In genomic region chr4:183751081-183751480, GRCh38 we compare ENCODE assay signal across 24 cellular contexts.
"Had no signal": no experiment of that assay in that cellular context is flagged by ENCODE, and none has a peak within 500 bp of the region (broad histone marks: within the 10 kb centered on the region; RNA-seq: fewer than 3 reads in every experiment).

No MANE protein-coding gene starts in this region.

- H3K4me2 ChIP-seq: hepatocyte had no signal

- H2AFZ ChIP-seq: hepatocyte had no signal

- H3K4me1 ChIP-seq: lower lobe of right lung had no signal

- ATAC-seq: gastrocnemius medialis; heart left ventricle; left colon; left lobe of liver; left ventricle myocardium superior; lower lobe of right lung; mucosa of descending colon; naive thymus-derived CD8-positive, alpha-beta T cell had no signal

- H3K4me3 ChIP-seq: coronary artery, dorsolateral prefrontal cortex, esophagus squamous epithelium, gastrocnemius medialis, heart left ventricle, hepatocyte, lower lobe of right lung, mucosa of descending colon had no signal

- H3K27ac ChIP-seq: coronary artery, dorsolateral prefrontal cortex, esophagus squamous epithelium, gastrocnemius medialis, heart left ventricle, hepatocyte, lower lobe of right lung had no signal

- H3K9me3 ChIP-seq: esophagus squamous epithelium, gastrocnemius medialis, lower lobe of right lung, mucosa of descending colon had no signal

- DNase-seq: dermis blood vessel endothelial cell; dorsolateral prefrontal cortex; effector CD4-positive, alpha-beta T cell; effector memory CD4-positive, alpha-beta T cell; esophagus squamous epithelium; foreskin fibroblast; foreskin melanocyte; gastrocnemius medialis; heart left ventricle; hypothalamus; immature natural killer cell; islet precursor cell; kidney; kidney glomerular epithelial cell; left colon; left ventricle myocardium superior; lower lobe of right lung; mesenchymal stem cell; mucosa of descending colon; naive B cell; naive thymus-derived CD8-positive, alpha-beta T cell had no signal

- H3K36me3 ChIP-seq: esophagus squamous epithelium, gastrocnemius medialis, heart left ventricle, lower lobe of right lung had no signal

- H3K27me3 ChIP-seq: esophagus squamous epithelium, gastrocnemius medialis, heart left ventricle, hepatocyte had no signal

- H3K79me2 ChIP-seq: hepatocyte had no signal
